9 cellular contexts compared by ENCODE assay signal in genomic region chr3:141076821-141077571, GRCh38. TPM values are rescaled to one million over a fixed set of nuclear protein-coding genes. Genes with fewer than 3 reads are reported as not detected.
A peak's percentile ranks its signal among the peaks of the same experiment; 100 is the strongest.
DNase-seq lines count a peak whose midpoint lies in the region; ATAC-seq, FAIRE-seq and TF ChIP-seq lines count a peak whose summit lies in the region.
"Had no signal": no experiment of that assay in that cellular context is flagged by ENCODE, and none has a peak within 500 bp of the region (broad histone marks: within the 10 kb centered on the region; RNA-seq: fewer than 3 reads in every experiment).

No MANE protein-coding gene starts in this region.

- peak; percentile 60 to 91 (median 79) for DNase-seq in NCI-H1417 (lab: John Stamatoyannopoulos, UW)
- no peak for DNase-seq in NCI-H1417 treated with DMSO at 0.1 percent for 48 hours (lab: John Stamatoyannopoulos, UW)
- peak; percentile 41 for DNase-seq in NCI-H774 (lab: John Stamatoyannopoulos, UW)
- peak; percentile 10 for DNase-seq in endothelial cell of umbilical vein (ENCODE audit: low read depth, low spot score)
- peak; percentile 35 for DNase-seq in naive B cell
- DNase-seq in NCI-H2029 treated with DMSO at 0.1 percent for 48 hours (lab: John Stamatoyannopoulos, UW), result no peak
- DNase-seq in Caco-2, result no peak

- FAIRE-seq in endothelial cell of umbilical vein (lab: Jason Lieb, UNC), result no peak
- FAIRE-seq: A204.1 had no signal

- H3K27me3 ChIP-seq in endothelial cell of umbilical vein (ENCODE audit: control insufficient read depth in 2 of 2, insufficient read depth in 2 of 2, low read length in 2 of 2) (no peaks in the 10 kb centered on the region), Caco-2 (replicated peaks; ENCODE audit: control insufficient read depth, insufficient read depth, low read length) (no peaks in the 10 kb centered on the region)

- H3K4me2 ChIP-seq in endothelial cell of umbilical vein (ENCODE audit: insufficient read depth, low read length), result no peak overlapping the region

- no peaks in the 10 kb centered on the region for H3K36me3 Mint-ChIP-seq in naive B cell
- H3K36me3 Mint-ChIP-seq in Caco-2 (ENCODE audit: insufficient read depth, unreplicated experiment), result no peaks in the 10 kb centered on the region

- peaks cover 10 to 17% (median 16%) of the 10 kb centered on the region in 3 donors for H3K4me1 Mint-ChIP-seq in naive B cell
- H3K4me1 Mint-ChIP-seq in Caco-2 (ENCODE audit: low read depth, unreplicated experiment), result peaks cover 39% of the 10 kb centered on the region

- peak; percentile 82 to 87 for ATAC-seq in naive B cell (ENCODE audit: low read depth in 2 of 2)

- WGBS in urinary bladder, result 7% methylated on average over 23 of the region's 23 CpGs

- no peaks in the 10 kb centered on the region for H3K79me2 ChIP-seq in endothelial cell of umbilical vein (ENCODE audit: control insufficient read depth, insufficient read depth, low read length)

- H3K4me1 ChIP-seq in endothelial cell of umbilical vein (ENCODE audit: control insufficient read depth, extremely low read depth, insufficient read depth, low read length) (no peaks in the 10 kb centered on the region), urinary bladder (ENCODE audit: insufficient read depth) (no peaks in the 10 kb centered on the region), Caco-2 (peaks cover 54% of the 10 kb centered on the region)

- no peak for TF ChIP-seq CTCF in endothelial cell of umbilical vein (IDR thresholded peaks at IDR 0.05; ENCODE audit: extremely low read depth in 1 of 2, insufficient read depth in 1 of 2, low read depth in 1 of 2, low read length in 2 of 2)
- TF ChIP-seq CTCF in Caco-2 (IDR thresholded peaks at IDR 0.05; ENCODE audit: insufficient read depth in 1 of 2, low read depth in 1 of 2, low read length in 1 of 2, severe bottlenecking in 1 of 2, unreplicated experiment in 1 of 2), result no peak

- H3K4me3 Mint-ChIP-seq in naive B cell, result peak overlapping the region; percentile 31 to 89 (median 82)
- no peak overlapping the region for H3K4me3 Mint-ChIP-seq in Caco-2 (ENCODE audit: unreplicated experiment)

- CTCF ChIA-PET in endothelial cell of umbilical vein (lab: Charles Lee), result interaction anchor here (1.0 kb wide), 1 partner anchor 29 kb away, joined by 3 read pairs; no protein-coding TSS in a partner anchor
- CTCF ChIA-PET in Caco-2 (lab: Charles Lee), result interaction anchor here (0.9 kb wide), 1 partner anchor 29 kb away, joined by 3 read pairs; no protein-coding TSS in a partner anchor

- no peaks in the 10 kb centered on the region for H4K20me1 ChIP-seq in endothelial cell of umbilical vein (replicated peaks; ENCODE audit: control insufficient read depth, extremely low read depth, insufficient read depth, low read length)

- no peaks in the 10 kb centered on the region for H3K9me1 ChIP-seq in endothelial cell of umbilical vein (replicated peaks; ENCODE audit: control insufficient read depth, extremely low read depth, insufficient read depth, low read length)

- dilution Hi-C loops in endothelial cell of umbilical vein (cut with MboI; ENCODE audit: extremely low pct_ligation_motif_present, low sequenced_read_pairs), result no loop called here

- BruUV-seq in endothelial cell of umbilical vein (replicated peaks; lab: Mats Ljungman, UMichigan), result no TSS peak
- no TSS peak for BruUV-seq in Caco-2 (replicated peaks; lab: Mats Ljungman, UMichigan)

- H3K9me3 ChIP-seq in endothelial cell of umbilical vein (replicated peaks; ENCODE audit: control insufficient read depth, insufficient read depth, low read length) (no peaks in the 10 kb centered on the region), Caco-2 (no peaks in the 10 kb centered on the region)

- H2AFZ ChIP-seq in endothelial cell of umbilical vein (ENCODE audit: low read depth, low read length), result no peak overlapping the region

- no peak overlapping the region for H3K9ac ChIP-seq in endothelial cell of umbilical vein (replicated peaks; ENCODE audit: extremely low read depth, insufficient read depth, low read length)

- H3K27ac ChIP-seq in endothelial cell of umbilical vein (ENCODE audit: insufficient read depth, low read depth, low read length) (no peak overlapping the region), urinary bladder (ENCODE audit: low read depth) (no peak overlapping the region)

- H3K27ac Mint-ChIP-seq in naive B cell (peak overlapping the region; percentile 57 to 79 (median 68)), Caco-2 (ENCODE audit: unreplicated experiment) (no peak overlapping the region)

- H3K27me3 Mint-ChIP-seq in naive B cell (no peaks in the 10 kb centered on the region), Caco-2 (ENCODE audit: insufficient read depth, unreplicated experiment) (no peaks in the 10 kb centered on the region)

- intact Hi-C loops in endothelial cell of umbilical vein (cut with micrococcal nuclease), result no loop called here
- intact Hi-C loops in Caco-2 (cut with micrococcal nuclease; ENCODE audit: unreplicated experiment), result no loop called here

- H3K4me3 ChIP-seq in endothelial cell of umbilical vein (replicated peaks in 1 of 3; ENCODE audit: insufficient read depth in 1 of 3, low read depth in 1 of 3, low read length in 3 of 3) (no peak overlapping the region), urinary bladder (ENCODE audit: low read depth, low read length) (peak overlapping the region; percentile 6), Caco-2 (ENCODE audit: low read depth, low read length) (no peak overlapping the region)

- no peak for TF ChIP-seq POLR2A in endothelial cell of umbilical vein (IDR thresholded peaks at IDR 0.05; ENCODE audit: low read depth, low read length)

- H3K36me3 ChIP-seq in endothelial cell of umbilical vein (ENCODE audit: control insufficient read depth in 2 of 2, extremely low read depth in 1 of 2, insufficient read depth in 2 of 2, low read length in 2 of 2), result no peaks in the 10 kb centered on the region
- no peaks in the 10 kb centered on the region for H3K36me3 ChIP-seq in urinary bladder (ENCODE audit: insufficient read depth)
- H3K36me3 ChIP-seq in Caco-2 (ENCODE audit: control insufficient read depth, insufficient read depth, low read length), result no peaks in the 10 kb centered on the region

- POLR2A ChIA-PET in endothelial cell of umbilical vein (lab: Charles Lee) (no interaction called here), Caco-2 (lab: Charles Lee) (interaction anchor here (0.6 kb wide), 1 partner anchor 38 kb away, joined by 3 read pairs; no protein-coding TSS in a partner anchor)

- no peaks in the 10 kb centered on the region for H3K9me3 Mint-ChIP-seq in naive B cell
- no peaks in the 10 kb centered on the region for H3K9me3 Mint-ChIP-seq in Caco-2 (ENCODE audit: unreplicated experiment)

TF ChIP-seq in endothelial cell of umbilical vein, 7 proteins besides CTCF, POLR2A, EP300 and RAD21:
- TF ChIP-seq EZH2 (IDR thresholded peaks at IDR 0.05; ENCODE audit: borderline replicate concordance, low read depth, low read length, severe bottlenecking) (no peak), GATA2 (IDR thresholded peaks at IDR 0.05; ENCODE audit: insufficient read depth, insufficient read length, low read depth, low read length) (no peak), JUN (IDR thresholded peaks at IDR 0.05; ENCODE audit: borderline replicate concordance, insufficient read depth, insufficient read length, low read depth) (no peak), MYC (IDR thresholded peaks at IDR 0.05; ENCODE audit: low read depth, low read length) (no peak), FOS (IDR thresholded peaks at IDR 0.05; ENCODE audit: borderline replicate concordance, insufficient read depth, low read length) (no peak), POLR2AphosphoS5 (IDR thresholded peaks at IDR 0.05; ENCODE audit: insufficient read depth, low read depth, low read length) (no peak), MAX (IDR thresholded peaks at IDR 0.05; ENCODE audit: insufficient read depth, insufficient read length) (no peak)

RNA-seq across cellular contexts. Expression of gene SPSB4, which starts 25.8 kb away (rescaled TPM):
- total RNA-seq in endothelial cell of umbilical vein, result 0.14 and 0.22 TPM in 2 replicates
- polyA plus RNA-seq in endothelial cell of umbilical vein, result 0.06 TPM in 1 of 2 replicates, not detected in the other
- polyA plus RNA-seq in endothelial cell of umbilical vein (2011; cell fraction: cytosol; rRNA removed), result 0.06 TPM in 1 of 2 replicates, not detected in the other
- 0.16 TPM in 1 of 2 replicates, not detected in the other for polyA plus RNA-seq in endothelial cell of umbilical vein (2011; cell fraction: nucleus; rRNA removed)
- polyA plus RNA-seq in endothelial cell of umbilical vein (2012), result not detected in 2 replicates
- not detected in 2 replicates for polyA minus RNA-seq in endothelial cell of umbilical vein
- polyA minus RNA-seq in endothelial cell of umbilical vein (2011; cell fraction: cytosol; rRNA and poly(A)+ RNA removed), result not detected
- polyA minus RNA-seq in endothelial cell of umbilical vein (2011; cell fraction: nucleus; rRNA and poly(A)+ RNA removed), result not detected in 2 replicates
- polyA plus RNA-seq in naive B cell (ENCODE audit: low read depth in 6 of 6), result not detected
- total RNA-seq in urinary bladder, result 5.6 TPM
- polyA plus RNA-seq in urinary bladder, result 0.29 TPM
- total RNA-seq in Caco-2 (2022), result not detected in 2 replicates

Comparison
In these comparisons a context has a peak if more than half of its experiments do, and no peak if none do; other contexts are left out.
1. DNase-seq: peak in NCI-H1417 (3 of 3), NCI-H774 (single experiment), endothelial cell of umbilical vein (single experiment) and naive B cell (single experiment); none in NCI-H1417 treated with DMSO at 0.1 percent for 48 hours (single experiment), NCI-H2029 treated with DMSO at 0.1 percent for 48 hours (single experiment) and Caco-2 (0 of 2).